Comparison of ENCODE assay signal across 20 cellular contexts in genomic region chr19:35052599-35053190, GRCh38. TPM values are rescaled to one million over a fixed set of nuclear protein-coding genes. Genes with fewer than 3 reads are reported as not detected.
DNase-seq lines count a peak whose midpoint lies in the region; ATAC-seq and TF ChIP-seq lines count a peak whose summit lies in the region.
"Had no signal": no experiment of that assay in that cellular context is flagged by ENCODE, and none has a peak within 500 bp of the region (broad histone marks: within the 10 kb centered on the region; RNA-seq: fewer than 3 reads in every experiment).

No MANE protein-coding gene starts in this region.

- H3K4me3 Mint-ChIP-seq in activated CD4-positive, alpha-beta T cell treated with anti-CD3 and anti-CD28 coated beads, Interleukin-2, amount 10 ng/mL, durations not matched to agents 7 days and 5 days, result no peak overlapping the region
- H3K4me3 Mint-ChIP-seq: CD8-positive, alpha-beta T cell had no signal

- POLR2A ChIA-PET in activated CD4-positive, alpha-beta T cell treated with anti-CD3 and anti-CD28 coated beads, Interleukin-2, amount 10 ng/mL, durations not matched to agents 7 days and 5 days (lab: Charles Lee), result no interaction called here

- H3K27me3 ChIP-seq in H7 (ENCODE audit: control insufficient read depth, insufficient read depth, low read length), result no peaks in the 10 kb centered on the region
- no peaks in the 10 kb centered on the region for H3K27me3 ChIP-seq in dorsolateral prefrontal cortex
- H3K27me3 ChIP-seq in psoas muscle (ENCODE audit: insufficient read depth in 3 of 3, low read length in 2 of 3), result no peaks in the 10 kb centered on the region
- no peaks in the 10 kb centered on the region for H3K27me3 ChIP-seq in testis
- H3K27me3 ChIP-seq: MG63 had no signal

- 29 to 32% (median 30%) methylated on average over 8 of the region's 8 CpGs for WGBS in psoas muscle, 3 donors
- WGBS in testis, 2 donors, result 79 to 83% methylated on average over 8 of the region's 8 CpGs

- CTCF ChIA-PET in activated CD4-positive, alpha-beta T cell treated with anti-CD3 and anti-CD28 coated beads, Interleukin-2, amount 10 ng/mL, durations not matched to agents 7 days and 5 days (lab: Charles Lee), result no interaction called here

- DNase-seq in activated CD4-positive, alpha-beta T cell treated with anti-CD3 and anti-CD28 coated beads, Interleukin-2, amount 10 ng/mL, durations not matched to agents 7 days and 5 days, result no peak
- DNase-seq in activated CD4-positive, alpha-beta T cell treated with anti-CD3 and anti-CD28 coated beads for 4 hours, result no peak
- peak; percentile 16 for DNase-seq in H7
- DNase-seq in dorsolateral prefrontal cortex, result no peak
- DNase-seq in psoas muscle, result peak in 1 of 2 donors; percentile 71
- DNase-seq in testis, result no peak
- DNase-seq: CD8-positive, alpha-beta T cell; DND-41; GM23248; MG63; NCI-H1436 treated with DMSO at 0.1 percent for 48 hours; NCI-H1930; NCI-H510A; NCI-H774; NK-92 treated with Interleukin-12 subunit alpha and Interleukin-12 subunit beta, amount 100 ng/mL, for 24 hours had no signal

- H3K27ac Mint-ChIP-seq in activated CD4-positive, alpha-beta T cell treated with anti-CD3 and anti-CD28 coated beads, Interleukin-2, amount 10 ng/mL, durations not matched to agents 7 days and 5 days, result peak overlapping the region; percentile 36
- H3K27ac Mint-ChIP-seq: CD8-positive, alpha-beta T cell had no signal

- H3K4me3 ChIP-seq in H7 (ENCODE audit: insufficient read depth, low read depth, low read length), result no peak overlapping the region
- H3K4me3 ChIP-seq in dorsolateral prefrontal cortex, result no peak overlapping the region
- no peak overlapping the region for H3K4me3 ChIP-seq in psoas muscle
- H3K4me3 ChIP-seq in testis, result no peak overlapping the region
- H3K4me3 ChIP-seq: GM23248, MG63 had no signal

- no peaks in the 10 kb centered on the region for H3K9me3 ChIP-seq in psoas muscle
- no peaks in the 10 kb centered on the region for H3K9me3 ChIP-seq in testis
- H3K9me3 ChIP-seq: MG63 had no signal

- no peaks in the 10 kb centered on the region for H3K9me3 Mint-ChIP-seq in activated CD4-positive, alpha-beta T cell treated with anti-CD3 and anti-CD28 coated beads, Interleukin-2, amount 10 ng/mL, durations not matched to agents 7 days and 5 days
- H3K9me3 Mint-ChIP-seq: CD8-positive, alpha-beta T cell had no signal

- no peaks in the 10 kb centered on the region for H3K4me1 Mint-ChIP-seq in activated CD4-positive, alpha-beta T cell treated with anti-CD3 and anti-CD28 coated beads, Interleukin-2, amount 10 ng/mL, durations not matched to agents 7 days and 5 days

- H3K4me1 ChIP-seq in psoas muscle (peaks cover 40% of the 10 kb centered on the region), testis (no peaks in the 10 kb centered on the region)

- peak overlapping the region in 49 of 59 donors; percentile 1 to 99 (median 70) for H3K27ac ChIP-seq in dorsolateral prefrontal cortex
- H3K27ac ChIP-seq in psoas muscle, result peak overlapping the region; percentile 61
- H3K27ac ChIP-seq in testis, result no peak overlapping the region
- H3K27ac ChIP-seq: 22Rv1, GM23248, RWPE1 had no signal

- no peak for TF ChIP-seq POLR2A in testis (IDR thresholded peaks at IDR 0.05)

- TF ChIP-seq CTCF in dorsolateral prefrontal cortex (IDR thresholded peaks at IDR 0.05 in 54 of 56, conservative IDR thresholded peaks at IDR 0.05 in 2 of 56; ENCODE audit: low read depth in 1 of 56, partially characterized antibody in 56 of 56) (no peak), psoas muscle (IDR thresholded peaks at IDR 0.05) (no peak), testis (IDR thresholded peaks at IDR 0.05) (no peak)

- intact Hi-C loops in dorsolateral prefrontal cortex (cut with DNase I) (no loop called here), psoas muscle (cut with DNase I) (no loop called here), testis (cut with DNase I; ENCODE audit: low total_unique reads) (no loop called here)

- peaks cover 1% of the 10 kb centered on the region; the same call in 1 of the 2 replicates for H3K36me3 ChIP-seq in H7 (replicated peaks; ENCODE audit: control insufficient read depth, insufficient read depth, low read length)
- H3K36me3 ChIP-seq in psoas muscle (ENCODE audit: insufficient read depth in 1 of 2, low read depth in 1 of 2), result no peaks in the 10 kb centered on the region
- no peaks in the 10 kb centered on the region for H3K36me3 ChIP-seq in testis (ENCODE audit: low read depth, missing control alignments)
- H3K36me3 ChIP-seq: MG63 had no signal

- peaks cover 5% of the 10 kb centered on the region for H3K27me3 Mint-ChIP-seq in activated CD4-positive, alpha-beta T cell treated with anti-CD3 and anti-CD28 coated beads, Interleukin-2, amount 10 ng/mL, durations not matched to agents 7 days and 5 days

- H3K36me3 Mint-ChIP-seq in activated CD4-positive, alpha-beta T cell treated with anti-CD3 and anti-CD28 coated beads, Interleukin-2, amount 10 ng/mL, durations not matched to agents 7 days and 5 days (ENCODE audit: low read depth), result no peaks in the 10 kb centered on the region
- H3K36me3 Mint-ChIP-seq: CD8-positive, alpha-beta T cell had no signal

- ATAC-seq in psoas muscle (peak in 2 of 4 donors; percentile 19 to 47), HG02678 (IDR thresholded peaks at IDR 0.05; ENCODE audit: unreplicated experiment) (no peak), GM21786 (IDR thresholded peaks at IDR 0.05; ENCODE audit: unreplicated experiment) (no peak)
- ATAC-seq: CD8-positive, alpha-beta T cell; HCT116 had no signal

RNA-seq across cellular contexts. Expression of gene HPN, which starts 11.2 kb away (rescaled TPM):
- not detected for total RNA-seq in activated CD4-positive, alpha-beta T cell treated with anti-CD3 and anti-CD28 coated beads, Interleukin-2, amount 10 ng/mL, durations not matched to agents 7 days and 5 days
- 6.1 and 13.9 TPM in 2 replicates for total RNA-seq in H7 (2014; rRNA removed; shearing (Covaris generic))
- total RNA-seq in dorsolateral prefrontal cortex, result 10 to 100 TPM in 11 of 120 experiments, 1 to 10 TPM in 109; 1.0 to 16.3 (median 6.0) TPM
- total RNA-seq in psoas muscle, result 10 to 100 TPM in 2 of 4 donors, 1 to 10 TPM in 2; 2.5 to 17.7 (median 8.1) TPM
- 10 to 100 TPM in 1 of 3 donors, 1 to 10 TPM in 2; 1.6 to 12.6 (median 5.2) TPM for polyA plus RNA-seq in psoas muscle
- total RNA-seq in testis, result 1 to 10 TPM in 1 of 2 donors, under 1 TPM in 1; 0.79 to 1.7 TPM
- 8.2 TPM for polyA plus RNA-seq in testis (ENCODE audit: insufficient read depth, low read depth, low replicate concordance)
- total RNA-seq: CD8-positive, alpha-beta T cell; GM23248 had no signal
- polyA plus RNA-seq: GM23248 had no signal

RNA-seq across cellular contexts. Expression of gene SCN1B, which starts 22.4 kb away (rescaled TPM):
- under 1 TPM; 0.50 to 0.97 TPM for total RNA-seq in activated CD4-positive, alpha-beta T cell treated with anti-CD3 and anti-CD28 coated beads, Interleukin-2, amount 10 ng/mL, durations not matched to agents 7 days and 5 days
- total RNA-seq in H7 (2014; rRNA removed; shearing (Covaris generic)), result 8.1 and 8.9 TPM in 2 replicates
- total RNA-seq in dorsolateral prefrontal cortex, result 100 to 1,000 TPM in 117 of 120 experiments, 10 to 100 TPM in 3; 65.9 to 457 (median 199) TPM
- 100 to 1,000 TPM in 3 of 4 donors, 10 to 100 TPM in 1; 95.9 to 345 (median 218) TPM for total RNA-seq in psoas muscle
- polyA plus RNA-seq in psoas muscle, result 100 to 1,000 TPM in 2 of 3 donors, 10 to 100 TPM in 1; 55.6 to 282 (median 248) TPM
- 1 to 10 TPM; 3.5 to 6.6 TPM for total RNA-seq in testis
- polyA plus RNA-seq in testis (ENCODE audit: insufficient read depth, low read depth, low replicate concordance), result 7.5 TPM

RNA-seq across cellular contexts. Expression of gene GRAMD1A, which starts 52.6 kb away (rescaled TPM):
- 100 to 1,000 TPM; 106 to 114 TPM for total RNA-seq in activated CD4-positive, alpha-beta T cell treated with anti-CD3 and anti-CD28 coated beads, Interleukin-2, amount 10 ng/mL, durations not matched to agents 7 days and 5 days
- total RNA-seq in H7 (2014; rRNA removed; shearing (Covaris generic)), result 110 and 138 TPM in 2 replicates
- 10 to 100 TPM; 38.8 to 93.6 (median 54.7) TPM for total RNA-seq in dorsolateral prefrontal cortex
- 10 to 100 TPM; 36.3 to 55.0 (median 38.3) TPM for total RNA-seq in psoas muscle
- 10 to 100 TPM; 15.6 to 33.4 (median 17.4) TPM for polyA plus RNA-seq in psoas muscle
- total RNA-seq in testis, result 10 to 100 TPM; 92.4 to 99.3 TPM
- 62.8 TPM for polyA plus RNA-seq in testis (ENCODE audit: insufficient read depth, low read depth, low replicate concordance)

Comparison
In these comparisons a context has a peak if more than half of its experiments do, and no peak if none do; other contexts are left out.
1. H3K27ac ChIP-seq: peak in dorsolateral prefrontal cortex (49 of 59) and psoas muscle (single experiment); none in testis (0 of 2).